In genomic region chr13:67119481-67119883, GRCh38 we compare ENCODE assay signal across 12 cellular contexts.
DNase-seq lines count a peak whose midpoint lies in the region; ATAC-seq, FAIRE-seq and TF ChIP-seq lines count a peak whose summit lies in the region.
"Had no signal": no experiment of that assay in that cellular context is flagged by ENCODE, and none has a peak within 500 bp of the region (broad histone marks: within the 10 kb centered on the region; RNA-seq: fewer than 3 reads in every experiment).

No MANE protein-coding gene starts in this region.

- 9% methylated on average over 1 of the region's 1 CpG for WGBS in right lobe of liver (ENCODE audit: insufficient coverage, low coverage, low lambda C conversion rate, missing lambda C conversion rate)
- 61 to 66% methylated on average over 1 of the region's 1 CpG for WGBS in sigmoid colon, 2 donors

- no peak for FAIRE-seq in bronchial epithelial cell (lab: Jason Lieb, UNC)

- H3K4me3 Mint-ChIP-seq in natural killer cell treated with Interleukin-12 subunit alpha and Interleukin-12 subunit beta and Interleukin-15 and Interleukin-18, amount 100 ng/mL, for 72 hours: no peak overlapping the region
- H3K4me3 Mint-ChIP-seq: IgD-negative memory B cell; T-helper 1 cell treated with Interleukin-12 subunit alpha and Interleukin-12 subunit beta and Interleukin-4 antibody, amounts not matched to agents 30 μg/mL and 1 μg/mL, for 36 hours; type B pancreatic cell had no signal

- H3K27me3 Mint-ChIP-seq in natural killer cell treated with Interleukin-12 subunit alpha and Interleukin-12 subunit beta and Interleukin-15 and Interleukin-18, amount 100 ng/mL, for 72 hours: no peaks in the 10 kb centered on the region
- H3K27me3 Mint-ChIP-seq: IgD-negative memory B cell, type B pancreatic cell had no signal

- no peak overlapping the region for H3K4me3 ChIP-seq in bronchial epithelial cell (ENCODE audit: low read depth, low read length)
- no peak overlapping the region for H3K4me3 ChIP-seq in right lobe of liver
- no peak overlapping the region for H3K4me3 ChIP-seq in sigmoid colon

- H3K9me3 ChIP-seq in right lobe of liver: no peaks in the 10 kb centered on the region
- H3K9me3 ChIP-seq in sigmoid colon: no peaks in the 10 kb centered on the region

- no peaks in the 10 kb centered on the region for H3K36me3 Mint-ChIP-seq in natural killer cell treated with Interleukin-12 subunit alpha and Interleukin-12 subunit beta and Interleukin-15 and Interleukin-18, amount 100 ng/mL, for 72 hours
- H3K36me3 Mint-ChIP-seq: IgD-negative memory B cell, type B pancreatic cell had no signal

- H3K4me1 Mint-ChIP-seq in natural killer cell treated with Interleukin-12 subunit alpha and Interleukin-12 subunit beta and Interleukin-15 and Interleukin-18, amount 100 ng/mL, for 72 hours (ENCODE audit: low read depth in 2 of 2): no peaks in the 10 kb centered on the region
- H3K4me1 Mint-ChIP-seq: IgD-negative memory B cell had no signal

- ATAC-seq in right lobe of liver: peak; percentile 66 to 94 (median 82)
- ATAC-seq in omental fat pad (ENCODE audit: low FRiP score): no peak
- ATAC-seq in natural killer cell treated with Interleukin-12 subunit alpha and Interleukin-12 subunit beta and Interleukin-15 and Interleukin-18, amount 100 ng/mL, for 72 hours: no peak
- no peak for ATAC-seq in HG03342 (IDR thresholded peaks at IDR 0.05; ENCODE audit: unreplicated experiment)

- intact Hi-C loops in right lobe of liver (cut with DNase I) (no loop called here), sigmoid colon (cut with DNase I) (no loop called here)

- H3K27ac Mint-ChIP-seq in natural killer cell treated with Interleukin-12 subunit alpha and Interleukin-12 subunit beta and Interleukin-15 and Interleukin-18, amount 100 ng/mL, for 72 hours: no peak overlapping the region
- H3K27ac Mint-ChIP-seq: IgD-negative memory B cell; T-helper 1 cell treated with Interleukin-12 subunit alpha and Interleukin-12 subunit beta and Interleukin-4 antibody, amounts not matched to agents 30 μg/mL and 1 μg/mL, for 36 hours; type B pancreatic cell had no signal

- no peaks in the 10 kb centered on the region for H3K36me3 ChIP-seq in bronchial epithelial cell (ENCODE audit: control insufficient read depth, insufficient read depth, low read length)
- H3K36me3 ChIP-seq in right lobe of liver: no peaks in the 10 kb centered on the region
- H3K36me3 ChIP-seq in sigmoid colon: no peaks in the 10 kb centered on the region

- TF ChIP-seq CTCF in bronchial epithelial cell (IDR thresholded peaks at IDR 0.05; ENCODE audit: insufficient read depth, low read length, severe bottlenecking): no peak
- TF ChIP-seq CTCF in right lobe of liver (IDR thresholded peaks at IDR 0.05): no peak
- TF ChIP-seq CTCF in sigmoid colon (IDR thresholded peaks at IDR 0.05): no peak
- TF ChIP-seq CTCF in omental fat pad (IDR thresholded peaks at IDR 0.05): no peak

- H3K27ac ChIP-seq in right lobe of liver (no peak overlapping the region), sigmoid colon (no peak overlapping the region)

- no peaks in the 10 kb centered on the region for H3K9me3 Mint-ChIP-seq in natural killer cell treated with Interleukin-12 subunit alpha and Interleukin-12 subunit beta and Interleukin-15 and Interleukin-18, amount 100 ng/mL, for 72 hours
- H3K9me3 Mint-ChIP-seq: IgD-negative memory B cell; T-helper 1 cell treated with Interleukin-12 subunit alpha and Interleukin-12 subunit beta and Interleukin-4 antibody, amounts not matched to agents 30 μg/mL and 1 μg/mL, for 36 hours; type B pancreatic cell had no signal

- H3K4me1 ChIP-seq in right lobe of liver (peaks cover 0 to 6% (median 0%) of the 10 kb centered on the region in 4 donors), sigmoid colon (peaks cover 0 to 11% (median 5%) of the 10 kb centered on the region in 4 donors)

- DNase-seq in Caki2 (ENCODE audit: low read depth): peak; percentile 12
- DNase-seq in LHCN-M2 (ENCODE audit: low read depth): peak; percentile 93
- peak; percentile 94 for DNase-seq in bronchial epithelial cell (ENCODE audit: low read depth)
- no peak for DNase-seq in right lobe of liver
- no peak for DNase-seq in sigmoid colon
- DNase-seq in omental fat pad (ENCODE audit: low spot score): no peak
- DNase-seq in natural killer cell treated with Interleukin-12 subunit alpha and Interleukin-12 subunit beta and Interleukin-15 and Interleukin-18, amount 100 ng/mL, for 72 hours (ENCODE audit: low spot score): no peak
- DNase-seq: DMS79 had no signal

- no peaks in the 10 kb centered on the region for H3K27me3 ChIP-seq in bronchial epithelial cell (ENCODE audit: control insufficient read depth, insufficient read depth, low read length)
- H3K27me3 ChIP-seq in right lobe of liver: no peaks in the 10 kb centered on the region
- H3K27me3 ChIP-seq in sigmoid colon: no peaks in the 10 kb centered on the region

- TF ChIP-seq POLR2A in right lobe of liver (IDR thresholded peaks at IDR 0.05) (no peak), sigmoid colon (IDR thresholded peaks at IDR 0.05) (no peak)

- in situ Hi-C loops in Caki2 (cut with HindIII; ENCODE audit: low pct_unique_long_range_greater_than_20kb, low sequenced_read_pairs): no loop called here

- no peak for TF ChIP-seq EP300 in sigmoid colon (IDR thresholded peaks at IDR 0.05)

Comparison
In these comparisons a context has a peak if more than half of its experiments do, and no peak if none do; other contexts are left out.
1. DNase-seq: peak in Caki2 (single experiment), LHCN-M2 (single experiment) and bronchial epithelial cell (single experiment); none in right lobe of liver (0 of 3), sigmoid colon (single experiment), omental fat pad (single experiment) and natural killer cell treated with Interleukin-12 subunit alpha and Interleukin-12 subunit beta and Interleukin-15 and Interleukin-18, amount 100 ng/mL, for 72 hours (single experiment).
2. ATAC-seq: peak in right lobe of liver (4 of 4); none in omental fat pad (single experiment), natural killer cell treated with Interleukin-12 subunit alpha and Interleukin-12 subunit beta and Interleukin-15 and Interleukin-18, amount 100 ng/mL, for 72 hours (0 of 2) and HG03342 (single experiment).